In the genomic region with DNA sequence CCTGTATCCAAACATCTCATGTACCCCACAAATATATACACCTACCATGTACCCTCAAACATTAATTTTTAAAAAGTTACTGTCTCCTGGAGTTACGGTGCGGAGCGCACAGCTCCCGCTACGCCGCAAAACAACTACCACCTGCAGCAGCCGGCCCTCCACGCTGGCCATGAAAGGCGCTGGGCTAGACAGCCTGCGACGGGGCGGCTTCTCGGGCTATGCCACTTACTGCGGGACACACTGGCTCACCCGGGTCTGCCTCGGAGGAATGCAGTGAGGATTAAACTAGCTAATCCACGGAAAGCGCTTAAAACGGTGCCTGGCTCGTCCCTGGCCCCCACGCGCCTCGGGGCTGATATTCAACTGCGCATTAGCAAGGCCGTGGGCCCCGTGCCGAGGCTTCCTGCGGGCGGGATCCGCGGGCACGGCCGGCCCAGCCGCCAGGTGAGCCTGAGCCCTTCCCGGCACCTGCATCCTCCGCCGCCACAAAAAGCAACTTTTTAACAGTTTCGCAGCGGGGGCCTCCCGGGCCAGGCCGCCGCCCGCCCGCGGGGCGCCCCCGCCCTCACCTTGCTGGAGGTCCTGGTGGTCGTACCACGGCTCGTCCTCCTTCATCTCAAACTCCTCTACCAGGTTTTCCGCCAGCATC, we compare ENCODE assay signal across 1 cellular context.
TF ChIP-seq lines count a peak whose summit lies in the region.

No MANE protein-coding gene starts in this region.

TF ChIP-seq in GM23338, 12 proteins besides CTCF, POLR2A, EP300 and RAD21 (continued from another document):
- TF ChIP-seq, protein P1, sequence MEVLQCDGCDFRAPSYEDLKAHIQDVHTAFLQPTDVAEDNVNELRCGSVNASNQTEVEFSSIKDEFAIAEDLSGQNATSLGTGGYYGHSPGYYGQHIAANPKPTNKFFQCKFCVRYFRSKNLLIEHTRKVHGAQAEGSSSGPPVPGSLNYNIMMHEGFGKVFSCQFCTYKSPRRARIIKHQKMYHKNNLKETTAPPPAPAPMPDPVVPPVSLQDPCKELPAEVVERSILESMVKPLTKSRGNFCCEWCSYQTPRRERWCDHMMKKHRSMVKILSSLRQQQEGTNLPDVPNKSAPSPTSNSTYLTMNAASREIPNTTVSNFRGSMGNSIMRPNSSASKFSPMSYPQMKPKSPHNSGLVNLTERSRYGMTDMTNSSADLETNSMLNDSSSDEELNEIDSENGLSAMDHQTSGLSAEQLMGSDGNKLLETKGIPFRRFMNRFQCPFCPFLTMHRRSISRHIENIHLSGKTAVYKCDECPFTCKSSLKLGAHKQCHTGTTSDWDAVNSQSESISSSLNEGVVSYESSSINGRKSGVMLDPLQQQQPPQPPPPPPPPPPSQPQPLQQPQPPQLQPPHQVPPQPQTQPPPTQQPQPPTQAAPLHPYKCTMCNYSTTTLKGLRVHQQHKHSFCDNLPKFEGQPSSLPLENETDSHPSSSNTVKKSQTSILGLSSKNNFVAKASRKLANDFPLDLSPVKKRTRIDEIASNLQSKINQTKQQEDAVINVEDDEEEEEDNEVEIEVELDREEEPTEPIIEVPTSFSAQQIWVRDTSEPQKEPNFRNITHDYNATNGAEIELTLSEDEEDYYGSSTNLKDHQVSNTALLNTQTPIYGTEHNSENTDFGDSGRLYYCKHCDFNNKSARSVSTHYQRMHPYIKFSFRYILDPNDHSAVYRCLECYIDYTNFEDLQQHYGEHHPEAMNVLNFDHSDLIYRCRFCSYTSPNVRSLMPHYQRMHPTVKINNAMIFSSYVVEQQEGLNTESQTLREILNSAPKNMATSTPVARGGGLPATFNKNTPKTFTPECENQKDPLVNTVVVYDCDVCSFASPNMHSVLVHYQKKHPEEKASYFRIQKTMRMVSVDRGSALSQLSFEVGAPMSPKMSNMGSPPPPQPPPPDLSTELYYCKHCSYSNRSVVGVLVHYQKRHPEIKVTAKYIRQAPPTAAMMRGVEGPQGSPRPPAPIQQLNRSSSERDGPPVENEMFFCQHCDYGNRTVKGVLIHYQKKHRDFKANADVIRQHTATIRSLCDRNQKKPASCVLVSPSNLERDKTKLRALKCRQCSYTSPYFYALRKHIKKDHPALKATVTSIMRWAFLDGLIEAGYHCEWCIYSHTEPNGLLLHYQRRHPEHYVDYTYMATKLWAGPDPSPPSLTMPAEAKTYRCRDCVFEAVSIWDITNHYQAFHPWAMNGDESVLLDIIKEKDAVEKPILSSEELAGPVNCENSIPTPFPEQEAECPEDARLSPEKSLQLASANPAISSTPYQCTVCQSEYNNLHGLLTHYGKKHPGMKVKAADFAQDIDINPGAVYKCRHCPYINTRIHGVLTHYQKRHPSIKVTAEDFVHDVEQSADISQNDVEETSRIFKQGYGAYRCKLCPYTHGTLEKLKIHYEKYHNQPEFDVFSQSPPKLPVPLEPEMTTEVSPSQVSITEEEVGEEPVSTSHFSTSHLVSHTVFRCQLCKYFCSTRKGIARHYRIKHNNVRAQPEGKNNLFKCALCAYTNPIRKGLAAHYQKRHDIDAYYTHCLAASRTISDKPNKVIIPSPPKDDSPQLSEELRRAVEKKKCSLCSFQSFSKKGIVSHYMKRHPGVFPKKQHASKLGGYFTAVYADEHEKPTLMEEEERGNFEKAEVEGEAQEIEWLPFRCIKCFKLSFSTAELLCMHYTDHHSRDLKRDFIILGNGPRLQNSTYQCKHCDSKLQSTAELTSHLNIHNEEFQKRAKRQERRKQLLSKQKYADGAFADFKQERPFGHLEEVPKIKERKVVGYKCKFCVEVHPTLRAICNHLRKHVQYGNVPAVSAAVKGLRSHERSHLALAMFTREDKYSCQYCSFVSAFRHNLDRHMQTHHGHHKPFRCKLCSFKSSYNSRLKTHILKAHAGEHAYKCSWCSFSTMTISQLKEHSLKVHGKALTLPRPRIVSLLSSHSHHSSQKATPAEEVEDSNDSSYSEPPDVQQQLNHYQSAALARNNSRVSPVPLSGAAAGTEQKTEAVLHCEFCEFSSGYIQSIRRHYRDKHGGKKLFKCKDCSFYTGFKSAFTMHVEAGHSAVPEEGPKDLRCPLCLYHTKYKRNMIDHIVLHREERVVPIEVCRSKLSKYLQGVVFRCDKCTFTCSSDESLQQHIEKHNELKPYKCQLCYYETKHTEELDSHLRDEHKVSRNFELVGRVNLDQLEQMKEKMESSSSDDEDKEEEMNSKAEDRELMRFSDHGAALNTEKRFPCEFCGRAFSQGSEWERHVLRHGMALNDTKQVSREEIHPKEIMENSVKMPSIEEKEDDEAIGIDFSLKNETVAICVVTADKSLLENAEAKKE (CRISPR knock-in tag; IDR thresholded peaks at IDR 0.05) = no peak
- TF ChIP-seq STAT1 (IDR thresholded peaks at IDR 0.05; ENCODE audit: unreplicated experiment) = no peak
- no peak for TF ChIP-seq JUNB (IDR thresholded peaks at IDR 0.05; ENCODE audit: unreplicated experiment)
- TF ChIP-seq ZNF114 (CRISPR knock-in tag; IDR thresholded peaks at IDR 0.05) = no peak
